Comparison of ENCODE assay signal across 1 cellular context in genomic region chr4:38523524-38524448, GRCh38.
TF ChIP-seq lines count a peak whose summit lies in the region.

No MANE protein-coding gene starts in this region.

TF ChIP-seq in GM12878, 131 proteins besides CTCF, POLR2A, EP300 and RAD21 (continued from another document and continues in another):
- TF ChIP-seq MTA2 (IDR thresholded peaks at IDR 0.05; ENCODE audit: low read depth) (peak; percentile 78; the same call in 1 of the 2 replicates), SREBF1 (IDR thresholded peaks at IDR 0.05; ENCODE audit: low read length) (no peak), CREM (IDR thresholded peaks at IDR 0.05; ENCODE audit: low read depth) (peak; percentile 73; the same call in 1 of the 2 replicates), REST (IDR thresholded peaks at IDR 0.05; ENCODE audit: low read depth, low read length) (no peak), CHD2 (IDR thresholded peaks at IDR 0.05; ENCODE audit: borderline replicate concordance, low read depth, low read length) (no peak), IKZF2 (IDR thresholded peaks at IDR 0.05) (peak; percentile 83 to 90), CUX1 (IDR thresholded peaks at IDR 0.05; ENCODE audit: insufficient replicate concordance, low read depth, low read length) (no peak), PAX8 (IDR thresholded peaks at IDR 0.05) (no peak), MYB (IDR thresholded peaks at IDR 0.05; ENCODE audit: borderline replicate concordance, low read depth, low read length) (no peak), CEBPB (IDR thresholded peaks at IDR 0.05; ENCODE audit: borderline replicate concordance in 1 of 2, low read depth in 2 of 2, low read length in 2 of 2) (peak in 1 of 2 experiments; percentile 72; a peak in 2 of 4 replicates), SMC3 (IDR thresholded peaks at IDR 0.05; ENCODE audit: borderline replicate concordance, low read length) (peak; percentile 26; the same call in 1 of the 2 replicates), BMI1 (IDR thresholded peaks at IDR 0.05; ENCODE audit: borderline replicate concordance) (peak; percentile 76), LARP7 (IDR thresholded peaks at IDR 0.05) (no peak), POU2F2 (IDR thresholded peaks at IDR 0.05; ENCODE audit: borderline replicate concordance, low read depth, low read length) (peak; percentile 67; the same call in 2 of the 3 replicates), PML (IDR thresholded peaks at IDR 0.05; ENCODE audit: low read length) (peak; percentile 65), HSF1 (IDR thresholded peaks at IDR 0.05; ENCODE audit: low read depth, low read length) (no peak), RELA (IDR thresholded peaks at IDR 0.05; ENCODE audit: borderline replicate concordance, partially characterized antibody) (no peak), SKIL (IDR thresholded peaks at IDR 0.05; ENCODE audit: low read depth, poor library complexity, severe bottlenecking) (peak; percentile 92), NFXL1 (IDR thresholded peaks at IDR 0.05; ENCODE audit: borderline replicate concordance) (no peak), BRCA1 (IDR thresholded peaks at IDR 0.05; ENCODE audit: low read depth, low read length) (no peak), MEF2A (IDR thresholded peaks at IDR 0.05; ENCODE audit: insufficient read depth, low read depth, low read length) (0 out of 2 replicates have a peak, but pooled peaks have one; percentile 46), ATF3 (IDR thresholded peaks at IDR 0.05; ENCODE audit: borderline replicate concordance, extremely low read depth, low read depth, low read length) (no peak), ZBTB4 (CRISPR knock-in tag; IDR thresholded peaks at IDR 0.05) (no peak), TBL1XR1 (IDR thresholded peaks at IDR 0.05; ENCODE audit: low read depth, low read length) (peak; percentile 82; the same call in 1 of the 2 replicates), RELB (IDR thresholded peaks at IDR 0.05; ENCODE audit: low read depth) (peak; percentile 84; the same call in 1 of the 2 replicates), BACH1 (IDR thresholded peaks at IDR 0.05; ENCODE audit: borderline replicate concordance) (peak; percentile 96; the same call in 1 of the 2 replicates), RB1 (IDR thresholded peaks at IDR 0.05; ENCODE audit: borderline replicate concordance) (no peak), SIX5 (IDR thresholded peaks at IDR 0.05; ENCODE audit: low read depth, low read length, severe bottlenecking) (no peak), RUNX3 (IDR thresholded peaks at IDR 0.05; ENCODE audit: low read length) (peak; percentile 97), MAX (IDR thresholded peaks at IDR 0.05; ENCODE audit: low read depth, low read length) (no peak), POLR2AphosphoS5 (IDR thresholded peaks at IDR 0.05; ENCODE audit: low read length) (no peak), ZNF207 (IDR thresholded peaks at IDR 0.05; ENCODE audit: borderline replicate concordance) (no peak), EZH2 (IDR thresholded peaks at IDR 0.05; ENCODE audit: borderline replicate concordance, control insufficient read depth, low read depth, low read length) (no peak), ELK1 (IDR thresholded peaks at IDR 0.05; ENCODE audit: low read depth, low read length) (no peak), ZBTB33 (IDR thresholded peaks at IDR 0.05) (no peak), NBN (IDR thresholded peaks at IDR 0.05) (peak; percentile 84)
